ENCODE assay signal across 8 cellular contexts in the genomic region with DNA sequence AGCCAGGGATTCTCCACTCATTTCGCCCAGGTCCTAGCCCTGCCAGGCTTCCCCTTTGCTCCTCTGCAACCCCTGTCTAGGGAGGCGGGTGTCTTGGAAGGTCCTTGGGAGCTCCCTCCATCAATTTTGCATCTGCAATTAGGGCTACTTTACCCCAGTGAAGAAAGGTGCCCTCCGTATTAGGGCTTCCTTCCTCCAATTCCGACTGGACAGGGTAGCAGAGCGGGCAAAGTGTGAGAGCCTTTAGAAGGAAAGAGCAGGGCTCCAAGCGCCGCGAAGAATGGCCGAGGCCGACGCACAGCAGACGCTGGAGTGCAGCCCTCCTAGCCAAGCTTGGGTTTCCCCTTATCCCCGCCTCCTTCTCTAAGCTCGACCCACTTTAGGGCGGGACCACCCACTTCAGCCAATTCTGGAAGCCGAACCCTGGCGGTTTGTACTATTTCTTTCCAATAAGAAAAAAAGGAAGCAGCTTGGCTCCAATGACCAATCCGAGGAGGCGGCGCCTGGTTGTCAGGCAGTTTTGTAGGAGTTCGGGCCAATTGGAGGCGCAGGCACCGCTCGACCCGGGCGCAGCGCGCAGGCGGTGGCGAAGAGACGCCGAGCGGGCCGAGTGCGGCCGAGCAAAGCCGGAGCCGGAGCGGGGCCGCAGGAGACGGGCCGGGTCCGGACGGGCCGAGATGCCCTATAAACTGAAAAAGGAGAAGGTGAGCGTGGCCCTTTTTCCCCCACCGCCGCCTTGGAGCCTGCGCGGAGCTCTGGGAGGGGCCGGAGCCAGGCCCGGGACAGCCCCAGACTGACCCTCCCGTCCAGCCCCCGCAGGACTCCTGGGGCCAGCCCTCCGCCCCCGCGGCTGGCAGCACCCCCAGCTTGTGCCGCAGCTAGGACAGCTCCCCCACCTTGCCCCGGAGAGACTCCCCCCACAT. TPM values are rescaled to one million over a fixed set of nuclear protein-coding genes. Genes with fewer than 3 reads are reported as not detected.
DNase-seq lines count a peak whose midpoint lies in the region; ATAC-seq and TF ChIP-seq lines count a peak whose summit lies in the region.

A gene (plus strand): TSS at position 570 of the 923 bp plus-strand sequence. CDS start 108 bp downstream, at position 678.

- peak; percentile 92 for ATAC-seq in HG02884 (IDR thresholded peaks at IDR 0.05; ENCODE audit: unreplicated experiment)
- ATAC-seq in left cardiac atrium = peak; percentile 96 to 97
- ATAC-seq in upper lobe of right lung = peak; percentile 97

- H3K27ac Mint-ChIP-seq in T-helper 1 cell treated with Interleukin-12 subunit alpha and Interleukin-12 subunit beta and Interleukin-4 antibody, amounts not matched to agents 30 μg/mL and 1 μg/mL, for 36 hours = peak within 1 kb of the TSS; percentile 87

- no peak for TF ChIP-seq CTCF in GM13977 (IDR thresholded peaks at IDR 0.05; ENCODE audit: extremely low read depth, insufficient read depth, missing control alignments)
- no peak for TF ChIP-seq CTCF in upper lobe of right lung (IDR thresholded peaks at IDR 0.05)

- intact Hi-C loops in left cardiac atrium (cut with DNase I) (loop anchor here in 1 of 2 donors (5.0 kb wide), 1 partner anchor 52 kb away; no protein-coding TSS in a partner anchor), posterior vena cava (cut with DNase I) (no loop called here), upper lobe of right lung (cut with DNase I) (no loop called here)

- DNase-seq in GM13977 (ENCODE audit: low spot score) = peak; percentile 97
- DNase-seq in NCI-H1694 (lab: John Stamatoyannopoulos, UW) = peak; percentile 97
- peak; percentile 99 for DNase-seq in amniotic stem cell (lab: John Stamatoyannopoulos, UW)
- peak; percentile 98 for DNase-seq in left cardiac atrium
- peak; percentile 99 for DNase-seq in posterior vena cava (ENCODE audit: low spot score)
- peak; percentile 98 for DNase-seq in upper lobe of right lung

- H3K4me1 ChIP-seq in upper lobe of right lung = peaks cover 47% of the 10 kb centered on the region

- peaks cover 9% of the 10 kb centered on the region for H3K36me3 Mint-ChIP-seq in T-helper 1 cell treated with Interleukin-12 subunit alpha and Interleukin-12 subunit beta and Interleukin-4 antibody, amounts not matched to agents 30 μg/mL and 1 μg/mL, for 36 hours (ENCODE audit: low read depth)

- H3K9me3 ChIP-seq in upper lobe of right lung = no peaks in the 10 kb centered on the region

- in situ Hi-C loops in GM13977 (cut with MboI; ENCODE audit: low pct_unique_long_range_greater_than_20kb, low sequenced_read_pairs, unreplicated experiment) = no loop called here

- H3K36me3 ChIP-seq in upper lobe of right lung = peaks cover 3% of the 10 kb centered on the region

- no peaks in the 10 kb centered on the region for H3K27me3 ChIP-seq in upper lobe of right lung

- peak within 1 kb of the TSS; percentile 95 for H3K4me3 Mint-ChIP-seq in T-helper 1 cell treated with Interleukin-12 subunit alpha and Interleukin-12 subunit beta and Interleukin-4 antibody, amounts not matched to agents 30 μg/mL and 1 μg/mL, for 36 hours

- H3K4me1 Mint-ChIP-seq in T-helper 1 cell treated with Interleukin-12 subunit alpha and Interleukin-12 subunit beta and Interleukin-4 antibody, amounts not matched to agents 30 μg/mL and 1 μg/mL, for 36 hours (ENCODE audit: low read depth) = peaks cover 48% of the 10 kb centered on the region

- H3K27me3 Mint-ChIP-seq in T-helper 1 cell treated with Interleukin-12 subunit alpha and Interleukin-12 subunit beta and Interleukin-4 antibody, amounts not matched to agents 30 μg/mL and 1 μg/mL, for 36 hours (ENCODE audit: low read depth) = no peaks in the 10 kb centered on the region

- no peaks in the 10 kb centered on the region for H3K9me3 Mint-ChIP-seq in T-helper 1 cell treated with Interleukin-12 subunit alpha and Interleukin-12 subunit beta and Interleukin-4 antibody, amounts not matched to agents 30 μg/mL and 1 μg/mL, for 36 hours

- peak within 1 kb of the TSS; percentile 89 for H3K27ac ChIP-seq in upper lobe of right lung

- peak within 1 kb of the TSS; percentile 93 for H3K4me3 ChIP-seq in upper lobe of right lung

RNA-seq across cellular contexts. Expression of the gene that starts here (rescaled TPM):
- total RNA-seq in left cardiac atrium (10 to 100 TPM; 25.2 to 30.2 TPM), posterior vena cava (10 to 100 TPM; 26.0 to 33.5 TPM), upper lobe of right lung (24.1 TPM)

Comparison
In these comparisons a context has a peak if more than half of its experiments do, and no peak if none do; other contexts are left out.
1. Peak in every context shown above with its lines: DNase-seq, ATAC-seq, H3K4me3 ChIP-seq and H3K27ac ChIP-seq.